In the genomic region with DNA sequence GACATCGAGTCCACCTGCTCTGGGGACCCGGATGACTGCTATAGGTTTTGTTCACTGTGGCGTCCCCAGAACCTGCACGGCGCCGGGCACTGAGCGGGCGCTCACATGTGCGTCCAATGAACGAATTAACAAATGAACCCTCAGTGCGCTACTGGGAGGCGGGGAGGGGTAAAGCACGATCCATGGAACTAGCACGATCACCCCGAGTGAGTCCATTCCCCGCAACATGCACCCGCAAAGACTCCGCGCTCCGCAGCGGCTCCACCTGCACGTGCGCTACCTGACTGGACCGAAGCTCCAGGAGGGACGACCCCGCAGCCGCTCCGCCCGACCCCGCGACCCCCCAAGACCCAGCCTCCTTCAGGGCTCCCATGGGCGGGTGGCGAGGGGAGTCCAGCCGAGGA, we compare ENCODE assay signal across 7 cellular contexts. TPM values are rescaled to one million over a fixed set of nuclear protein-coding genes. Genes with fewer than 3 reads are reported as not detected.
DNase-seq lines count a peak whose midpoint lies in the region; ATAC-seq and TF ChIP-seq lines count a peak whose summit lies in the region.

No MANE protein-coding gene starts in this region.

- H3K36me3 ChIP-seq in cardiac muscle cell (no peaks in the 10 kb centered on the region), rectal smooth muscle tissue (ENCODE audit: control insufficient read depth, insufficient read depth, low read length) (no peaks in the 10 kb centered on the region)

- TF ChIP-seq CTCF in HFF-Myc (IDR thresholded peaks at IDR 0.05; ENCODE audit: low read depth, low read length, missing control alignments) (no peak), cardiac muscle cell (IDR thresholded peaks at IDR 0.05; ENCODE audit: low read depth, low read length) (no peak)

- no peaks in the 10 kb centered on the region for H3K27me3 ChIP-seq in cardiac muscle cell
- H3K27me3 ChIP-seq in rectal smooth muscle tissue (ENCODE audit: control insufficient read depth, insufficient read depth, low read length) = no peaks in the 10 kb centered on the region

- H3K9me3 Mint-ChIP-seq in activated T-helper 2 cell treated with anti-CD3 and anti-CD28 coated beads, Interferon-gamma antibody, Interleukin-2, Interleukin-4, amounts not matched to agents 10 μg/mL and 5 μg/mL and 100 μg/mL, durations not matched to agents 14 hours and 24 hours and 36 hours = no peaks in the 10 kb centered on the region

- H3K27me3 Mint-ChIP-seq in activated T-helper 2 cell treated with anti-CD3 and anti-CD28 coated beads, Interferon-gamma antibody, Interleukin-2, Interleukin-4, amounts not matched to agents 10 μg/mL and 5 μg/mL and 100 μg/mL, durations not matched to agents 14 hours and 24 hours and 36 hours (ENCODE audit: low read depth) = no peaks in the 10 kb centered on the region

- H3K4me1 ChIP-seq in cardiac muscle cell (ENCODE audit: low read depth) = no peaks in the 10 kb centered on the region
- H3K4me1 ChIP-seq in rectal smooth muscle tissue (ENCODE audit: control insufficient read depth, insufficient read depth, low read length) = peaks cover 5% of the 10 kb centered on the region

- peak overlapping the region; percentile 89 for H3K27ac Mint-ChIP-seq in activated T-helper 2 cell treated with anti-CD3 and anti-CD28 coated beads, Interferon-gamma antibody, Interleukin-2, Interleukin-4, amounts not matched to agents 10 μg/mL and 5 μg/mL and 100 μg/mL, durations not matched to agents 14 hours and 24 hours and 36 hours

- DNase-seq in HFF-Myc (ENCODE audit: extremely low read depth, low read depth) (no peak), NCI-H1417 treated with DMSO at 0.1 percent for 48 hours (lab: John Stamatoyannopoulos, UW) (peak; percentile 9), cardiac muscle cell (ENCODE audit: low read depth in 1 of 2, low spot score in 1 of 2) (peak; percentile 12 to 40), NCI-H2029 (lab: John Stamatoyannopoulos, UW) (no peak)
- DNase-seq in activated T-helper 2 cell treated with anti-CD3 and anti-CD28 coated beads, Interferon-gamma antibody, Interleukin-2, Interleukin-4, amounts not matched to agents 10 μg/mL and 5 μg/mL and 100 μg/mL, durations not matched to agents 14 hours and 24 hours and 36 hours (ENCODE audit: low spot score) = peak; percentile 37

- peak overlapping the region; percentile 77 for H3K9ac ChIP-seq in rectal smooth muscle tissue (ENCODE audit: low read length)

- H3K9me3 ChIP-seq in cardiac muscle cell (ENCODE audit: low read depth) = no peaks in the 10 kb centered on the region

- H3K27ac ChIP-seq in cardiac muscle cell (peak overlapping the region; percentile 95), rectal smooth muscle tissue (ENCODE audit: low read depth, low read length) (peak overlapping the region; percentile 78)

- peak overlapping the region; percentile 83 for H3K4me3 Mint-ChIP-seq in activated T-helper 2 cell treated with anti-CD3 and anti-CD28 coated beads, Interferon-gamma antibody, Interleukin-2, Interleukin-4, amounts not matched to agents 10 μg/mL and 5 μg/mL and 100 μg/mL, durations not matched to agents 14 hours and 24 hours and 36 hours (ENCODE audit: low read depth)

- H3K4me3 ChIP-seq in HFF-Myc (replicated peaks; ENCODE audit: low read depth, low read length) (peak overlapping the region; percentile 99), cardiac muscle cell (peak overlapping the region; percentile 96), rectal smooth muscle tissue (ENCODE audit: low read length) (peak overlapping the region; percentile 90)

- ATAC-seq in GM18498 (IDR thresholded peaks at IDR 0.05; ENCODE audit: unreplicated experiment) = peak; percentile 26

- H3K4me1 Mint-ChIP-seq in activated T-helper 2 cell treated with anti-CD3 and anti-CD28 coated beads, Interferon-gamma antibody, Interleukin-2, Interleukin-4, amounts not matched to agents 10 μg/mL and 5 μg/mL and 100 μg/mL, durations not matched to agents 14 hours and 24 hours and 36 hours (ENCODE audit: low read depth) = peaks cover 35% of the 10 kb centered on the region

- intact Hi-C loops in activated T-helper 2 cell treated with anti-CD3 and anti-CD28 coated beads, Interferon-gamma antibody, Interleukin-2, Interleukin-4, amounts not matched to agents 10 μg/mL and 5 μg/mL and 100 μg/mL, durations not matched to agents 14 hours and 24 hours and 36 hours (cut with micrococcal nuclease) = loop anchor here (10.0 kb wide), 1 partner anchor 558 kb away; a partner anchor contains a TSS

- H3K36me3 Mint-ChIP-seq in activated T-helper 2 cell treated with anti-CD3 and anti-CD28 coated beads, Interferon-gamma antibody, Interleukin-2, Interleukin-4, amounts not matched to agents 10 μg/mL and 5 μg/mL and 100 μg/mL, durations not matched to agents 14 hours and 24 hours and 36 hours (ENCODE audit: low read depth) = peaks cover 43% of the 10 kb centered on the region

RNA-seq across cellular contexts. Expression of a gene that starts 0.5 kb away (rescaled TPM):
- 299 and 307 TPM in 2 replicates for total RNA-seq in activated T-helper 2 cell treated with anti-CD3 and anti-CD28 coated beads, Interferon-gamma antibody, Interleukin-2, Interleukin-4, amounts not matched to agents 10 μg/mL and 5 μg/mL and 100 μg/mL, durations not matched to agents 14 hours and 24 hours and 36 hours
- total RNA-seq in cardiac muscle cell = 141 and 157 TPM in 2 replicates
- 164 and 178 TPM in 2 replicates for polyA plus RNA-seq in cardiac muscle cell

Comparison
In these comparisons a context has a peak if more than half of its experiments do, and no peak if none do; other contexts are left out.
1. DNase-seq: peak in NCI-H1417 treated with DMSO at 0.1 percent for 48 hours (single experiment), activated T-helper 2 cell treated with anti-CD3 and anti-CD28 coated beads, Interferon-gamma antibody, Interleukin-2, Interleukin-4, amounts not matched to agents 10 μg/mL and 5 μg/mL and 100 μg/mL, durations not matched to agents 14 hours and 24 hours and 36 hours (single experiment) and cardiac muscle cell (2 of 2); none in HFF-Myc (single experiment) and NCI-H2029 (single experiment).
2. Peak in every context shown above with its lines, with median percentiles within 50 percentile points of each other: H3K4me3 ChIP-seq.